In genomic region chr12:20555015-20555414, GRCh38 we compare ENCODE assay signal across 18 cellular contexts.
DNase-seq lines count a peak whose midpoint lies in the region; ATAC-seq and TF ChIP-seq lines count a peak whose summit lies in the region.
"Had no signal": no experiment of that assay in that cellular context is flagged by ENCODE, and none has a peak within 500 bp of the region (broad histone marks: within the 10 kb centered on the region; RNA-seq: fewer than 3 reads in every experiment).

No MANE protein-coding gene starts in this region.

- no peak overlapping the region for H3K4me2 ChIP-seq in trophoblast cell (ENCODE audit: low read length)
- H3K4me2 ChIP-seq: BLaER1 treated with 17β-estradiol and CSF1 and Interleukin-3, amounts not matched to agents 10 nM and 100 nM had no signal

- no peak overlapping the region for H3K27ac ChIP-seq in heart left ventricle
- no peak overlapping the region for H3K27ac ChIP-seq in left ventricle myocardium inferior (replicated peaks)
- no peak overlapping the region for H3K27ac ChIP-seq in trophoblast cell (ENCODE audit: low read depth, low read length)
- H3K27ac ChIP-seq: 22Rv1; BLaER1 treated with 17β-estradiol and CSF1 and Interleukin-3, amounts not matched to agents 10 nM and 100 nM; C4-2B had no signal

- H3K18ac ChIP-seq in trophoblast cell (ENCODE audit: low read length), result no peak overlapping the region

- no peak overlapping the region for H4K91ac ChIP-seq in trophoblast cell (ENCODE audit: low read depth, low read length)

- no peak overlapping the region for H3K14ac ChIP-seq in trophoblast cell (ENCODE audit: low read length)

- no peak overlapping the region for H4K8ac ChIP-seq in trophoblast cell (ENCODE audit: low read depth, low read length)

- H3K4ac ChIP-seq in trophoblast cell (ENCODE audit: low read depth, low read length), result no peak overlapping the region

- TF ChIP-seq CTCF in heart left ventricle (IDR thresholded peaks at IDR 0.05) (no peak), left ventricle myocardium inferior (IDR thresholded peaks at IDR 0.05; ENCODE audit: borderline replicate concordance) (no peak)

- H4K12ac ChIP-seq in trophoblast cell (ENCODE audit: low read depth, low read length), result peak overlapping the region; percentile 30

- 92 to 95% (median 94%) methylated on average over 10 of the region's 10 CpGs for WGBS in heart left ventricle, 4 donors
- no CpG with 5 or more reads among the region's 10 CpGs for WGBS in trophoblast cell (ENCODE audit: extremely low coverage, insufficient coverage, insufficient read length)

- H3K4me3 ChIP-seq in heart left ventricle (no peak overlapping the region), left ventricle myocardium inferior (no peak overlapping the region), trophoblast cell (ENCODE audit: low read depth, low read length) (no peak overlapping the region)
- H3K4me3 ChIP-seq: A549; BLaER1 treated with 17β-estradiol and CSF1 and Interleukin-3, amounts not matched to agents 10 nM and 100 nM had no signal

- no peaks in the 10 kb centered on the region for H3K79me1 ChIP-seq in trophoblast cell (ENCODE audit: low read length)

- no peak for TF ChIP-seq POLR2A in heart left ventricle (IDR thresholded peaks at IDR 0.05)

- H3K9ac ChIP-seq in trophoblast cell (ENCODE audit: low read length), result no peak overlapping the region
- H3K9ac ChIP-seq: BLaER1 treated with 17β-estradiol and CSF1 and Interleukin-3, amounts not matched to agents 10 nM and 100 nM had no signal

- H3K23ac ChIP-seq in trophoblast cell (ENCODE audit: low read length), result no peak overlapping the region

- intact Hi-C loops in Right ventricle myocardium inferior (cut with DNase I), result no loop called here
- intact Hi-C loops in heart left ventricle (cut with DNase I), result no loop called here
- intact Hi-C loops in left ventricle myocardium superior (cut with micrococcal nuclease), result no loop called here
- intact Hi-C loops in left ventricle myocardium inferior (cut with micrococcal nuclease), result no loop called here

- no peaks in the 10 kb centered on the region for H3K36me3 ChIP-seq in heart left ventricle
- H3K36me3 ChIP-seq in left ventricle myocardium inferior, result peaks cover 4% of the 10 kb centered on the region
- H3K36me3 ChIP-seq in trophoblast cell (ENCODE audit: control insufficient read depth in 1 of 2, insufficient read depth in 2 of 2, low read length in 2 of 2), result peaks cover 0 to 2% of the 10 kb centered on the region in 2 experiments
- H3K36me3 ChIP-seq: BLaER1 treated with 17β-estradiol and CSF1 and Interleukin-3, amounts not matched to agents 10 nM and 100 nM had no signal

- H3K27me3 ChIP-seq in heart left ventricle (no peaks in the 10 kb centered on the region), left ventricle myocardium inferior (ENCODE audit: low read depth) (no peaks in the 10 kb centered on the region), trophoblast cell (ENCODE audit: insufficient read depth, low read length) (no peaks in the 10 kb centered on the region)
- H3K27me3 ChIP-seq: BLaER1 treated with 17β-estradiol and CSF1 and Interleukin-3, amounts not matched to agents 10 nM and 100 nM had no signal

- H2AK5ac ChIP-seq in trophoblast cell (ENCODE audit: low read length), result no peak overlapping the region

- H3K9me3 ChIP-seq in heart left ventricle (no peaks in the 10 kb centered on the region), left ventricle myocardium inferior (replicated peaks) (no peaks in the 10 kb centered on the region), trophoblast cell (ENCODE audit: insufficient read depth, low read depth, low read length) (peaks cover 3% of the 10 kb centered on the region)
- H3K9me3 ChIP-seq: A549, Caco-2 had no signal

- no peak overlapping the region for H2BK120ac ChIP-seq in trophoblast cell (ENCODE audit: insufficient read depth, low read length, poor library complexity)

- no peak overlapping the region for H2BK12ac ChIP-seq in trophoblast cell (ENCODE audit: low read length)

- DNase-seq in Right ventricle myocardium inferior (ENCODE audit: missing footprints), result peak; percentile 32
- no peak for DNase-seq in heart left ventricle
- peak; percentile 20 for DNase-seq in left ventricle myocardium superior
- DNase-seq in left ventricle myocardium inferior, result no peak
- no peak for DNase-seq in trophoblast cell
- DNase-seq: AML-193; Caco-2; Calu3; CD4-positive, alpha-beta T cell; CD8-positive, alpha-beta T cell; DMS79 treated with DMSO at 0.1 percent for 48 hours; GF-D8 had no signal

- H2BK5ac ChIP-seq in trophoblast cell (ENCODE audit: low read depth, low read length, poor library complexity), result no peak overlapping the region

- no peak overlapping the region for H2AFZ ChIP-seq in trophoblast cell (ENCODE audit: insufficient read depth, low read length, poor library complexity)

- ATAC-seq in Right ventricle myocardium inferior (no peak), heart left ventricle (no peak), left ventricle myocardium superior (no peak), GM21825 (IDR thresholded peaks at IDR 0.05; ENCODE audit: unreplicated experiment) (no peak), GM21717 (IDR thresholded peaks at IDR 0.05; ENCODE audit: unreplicated experiment) (no peak)
- ATAC-seq: A549; CD8-positive, alpha-beta T cell had no signal

- H3K4me1 ChIP-seq in heart left ventricle (peaks cover 0 to 37% (median 16%) of the 10 kb centered on the region in 12 donors), left ventricle myocardium inferior (peaks cover 52% of the 10 kb centered on the region), trophoblast cell (ENCODE audit: control insufficient read depth in 1 of 2, insufficient read depth in 2 of 2, low read length in 2 of 2) (no peaks in the 10 kb centered on the region)
- H3K4me1 ChIP-seq: Caco-2 had no signal

- H3K79me2 ChIP-seq in trophoblast cell (ENCODE audit: control insufficient read depth, insufficient read depth, low read length, poor library complexity), result no peaks in the 10 kb centered on the region

Comparison
In these comparisons a context has a peak if more than half of its experiments do, and no peak if none do; other contexts are left out.
1. DNase-seq: peak in Right ventricle myocardium inferior (single experiment) and left ventricle myocardium superior (single experiment); none in heart left ventricle (0 of 5), left ventricle myocardium inferior (single experiment) and trophoblast cell (0 of 2).